ENCODE assay signal across 1 cellular context in the genomic region with DNA sequence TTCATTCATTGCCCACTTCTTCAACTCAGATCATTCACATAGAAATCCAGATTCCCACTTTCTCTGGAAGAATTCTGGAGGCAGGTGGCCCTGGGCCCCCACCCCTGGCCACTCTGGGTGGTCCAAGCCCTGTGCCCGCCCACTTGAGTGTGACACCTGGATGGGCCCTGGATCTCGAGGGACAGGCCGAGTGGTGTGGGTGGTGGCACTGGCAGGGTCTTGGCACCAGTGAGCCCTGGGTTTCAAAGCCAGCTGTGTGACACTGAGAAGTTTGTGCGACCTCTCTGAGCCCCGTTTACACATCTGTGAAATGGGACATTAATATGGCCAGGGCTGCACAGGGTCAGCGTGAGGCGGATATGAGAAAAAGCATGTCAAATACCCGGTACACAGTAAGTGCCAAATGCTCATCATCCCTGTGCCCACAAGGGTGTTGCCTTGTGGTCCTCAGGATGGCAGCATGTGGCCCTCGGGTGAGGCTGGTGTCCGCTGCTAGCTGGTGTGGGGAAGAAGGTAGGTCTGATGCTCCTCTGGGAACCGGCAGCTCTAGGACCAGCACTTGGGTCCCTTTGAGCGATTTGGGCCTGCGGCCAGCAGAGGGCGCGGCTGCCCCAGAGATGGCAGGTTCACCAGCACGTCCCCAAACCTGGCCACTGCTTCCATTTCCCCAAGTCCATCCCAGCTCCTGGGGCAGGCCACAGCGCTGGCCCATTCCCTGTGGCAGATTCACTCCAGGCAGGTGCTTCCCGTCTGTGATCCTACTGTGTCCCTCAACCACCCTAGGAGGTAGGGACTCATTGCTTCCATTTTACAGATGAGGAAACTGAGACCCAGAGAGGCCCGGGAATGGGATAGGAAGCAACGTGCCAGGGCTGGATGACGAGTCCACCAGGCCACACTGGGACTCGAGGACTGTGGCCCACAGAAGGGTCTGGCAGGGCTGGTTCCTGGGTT.
TF ChIP-seq lines count a peak whose summit lies in the region.

No MANE protein-coding gene starts in this region.

TF ChIP-seq in WTC11, 78 proteins besides CTCF, POLR2A, EP300 and RAD21 (continued from another document):
- TF ChIP-seq FOXP1 (CRISPR knock-in tag; IDR thresholded peaks at IDR 0.05; ENCODE audit: borderline replicate concordance) (0 out of 2 replicates have a peak, but pooled peaks have one; percentile 28), KAT7 (CRISPR knock-in tag; IDR thresholded peaks at IDR 0.05; ENCODE audit: borderline replicate concordance) (no peak), EMX1 (CRISPR knock-in tag; IDR thresholded peaks at IDR 0.05) (no peak), GTF2I (CRISPR knock-in tag; conservative IDR thresholded peaks at IDR 0.05) (0 out of 2 replicates have a peak, but pooled peaks have one; percentile 28), ZNF416 (CRISPR knock-in tag; IDR thresholded peaks at IDR 0.05) (0 out of 2 replicates have a peak, but pooled peaks have one; percentile 11), ATF1 (CRISPR knock-in tag; IDR thresholded peaks at IDR 0.05) (no peak)
- TF ChIP-seq, protein P1, sequence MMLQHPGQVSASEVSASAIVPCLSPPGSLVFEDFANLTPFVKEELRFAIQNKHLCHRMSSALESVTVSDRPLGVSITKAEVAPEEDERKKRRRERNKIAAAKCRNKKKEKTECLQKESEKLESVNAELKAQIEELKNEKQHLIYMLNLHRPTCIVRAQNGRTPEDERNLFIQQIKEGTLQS (CRISPR knock-in tag; conservative IDR thresholded peaks at IDR 0.05), result no peak
- TF ChIP-seq, protein P2, sequence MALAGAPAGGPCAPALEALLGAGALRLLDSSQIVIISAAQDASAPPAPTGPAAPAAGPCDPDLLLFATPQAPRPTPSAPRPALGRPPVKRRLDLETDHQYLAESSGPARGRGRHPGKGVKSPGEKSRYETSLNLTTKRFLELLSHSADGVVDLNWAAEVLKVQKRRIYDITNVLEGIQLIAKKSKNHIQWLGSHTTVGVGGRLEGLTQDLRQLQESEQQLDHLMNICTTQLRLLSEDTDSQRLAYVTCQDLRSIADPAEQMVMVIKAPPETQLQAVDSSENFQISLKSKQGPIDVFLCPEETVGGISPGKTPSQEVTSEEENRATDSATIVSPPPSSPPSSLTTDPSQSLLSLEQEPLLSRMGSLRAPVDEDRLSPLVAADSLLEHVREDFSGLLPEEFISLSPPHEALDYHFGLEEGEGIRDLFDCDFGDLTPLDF (CRISPR knock-in tag; IDR thresholded peaks at IDR 0.05), result no peak
